Comparison of ENCODE assay signal across 22 cellular contexts in genomic region chr13:112165712-112166111, GRCh38.
"Had no signal": no experiment of that assay in that cellular context is flagged by ENCODE, and none has a peak within 500 bp of the region (broad histone marks: within the 10 kb centered on the region; RNA-seq: fewer than 3 reads in every experiment).

No MANE protein-coding gene starts in this region.

- H3K4me3 Mint-ChIP-seq: central memory CD8-positive, alpha-beta T cell; nephron had no signal

- H3K9me3 ChIP-seq: heart left ventricle, left lung, lower lobe of right lung, right atrium auricular region, stomach, thoracic aorta, vagina had no signal

- H3K27me3 Mint-ChIP-seq: central memory CD8-positive, alpha-beta T cell had no signal

- H3K9me3 Mint-ChIP-seq: central memory CD8-positive, alpha-beta T cell had no signal

- FAIRE-seq: endothelial cell of umbilical vein, islet of Langerhans, small intestine had no signal

- H3K27ac ChIP-seq: foreskin keratinocyte, heart left ventricle, left lung, lower lobe of right lung, right atrium auricular region, stomach, thoracic aorta, vagina had no signal

- ATAC-seq: foreskin keratinocyte, heart left ventricle, left lung, lower lobe of right lung had no signal

- H3K36me3 ChIP-seq: heart left ventricle, left lung, lower lobe of right lung, right atrium auricular region, stomach, thoracic aorta, vagina had no signal

- H3K27ac Mint-ChIP-seq: naive B cell had no signal

- H3K4me3 ChIP-seq: heart left ventricle, left lung, lower lobe of right lung, right atrium auricular region, stomach, thoracic aorta, vagina had no signal

- H3K27me3 ChIP-seq: foreskin keratinocyte, right atrium auricular region, vagina had no signal

- H3K36me3 Mint-ChIP-seq: naive B cell had no signal

- DNase-seq: erythroblast; foreskin keratinocyte; heart left ventricle; hippocampal formation; kidney glomerular epithelial cell; left lung; lower lobe of right lung; mesendoderm; naive B cell; small intestine; stimulated activated CD4-positive, alpha-beta T cell treated with anti-CD3 and anti-CD28 coated beads, Interleukin-12 subunit alpha, Interleukin-12 subunit beta, amount 100 ng/mL, for 4 hours; stimulated activated naive CD4-positive, alpha-beta T cell; stomach; substantia nigra; trophoblast cell had no signal

- H3K4me1 Mint-ChIP-seq: central memory CD8-positive, alpha-beta T cell; naive B cell had no signal

- H3K4me1 ChIP-seq: foreskin keratinocyte, heart left ventricle, left lung, lower lobe of right lung, right atrium auricular region, stomach, vagina had no signal
